8 cellular contexts compared by ENCODE assay signal in the genomic region with DNA sequence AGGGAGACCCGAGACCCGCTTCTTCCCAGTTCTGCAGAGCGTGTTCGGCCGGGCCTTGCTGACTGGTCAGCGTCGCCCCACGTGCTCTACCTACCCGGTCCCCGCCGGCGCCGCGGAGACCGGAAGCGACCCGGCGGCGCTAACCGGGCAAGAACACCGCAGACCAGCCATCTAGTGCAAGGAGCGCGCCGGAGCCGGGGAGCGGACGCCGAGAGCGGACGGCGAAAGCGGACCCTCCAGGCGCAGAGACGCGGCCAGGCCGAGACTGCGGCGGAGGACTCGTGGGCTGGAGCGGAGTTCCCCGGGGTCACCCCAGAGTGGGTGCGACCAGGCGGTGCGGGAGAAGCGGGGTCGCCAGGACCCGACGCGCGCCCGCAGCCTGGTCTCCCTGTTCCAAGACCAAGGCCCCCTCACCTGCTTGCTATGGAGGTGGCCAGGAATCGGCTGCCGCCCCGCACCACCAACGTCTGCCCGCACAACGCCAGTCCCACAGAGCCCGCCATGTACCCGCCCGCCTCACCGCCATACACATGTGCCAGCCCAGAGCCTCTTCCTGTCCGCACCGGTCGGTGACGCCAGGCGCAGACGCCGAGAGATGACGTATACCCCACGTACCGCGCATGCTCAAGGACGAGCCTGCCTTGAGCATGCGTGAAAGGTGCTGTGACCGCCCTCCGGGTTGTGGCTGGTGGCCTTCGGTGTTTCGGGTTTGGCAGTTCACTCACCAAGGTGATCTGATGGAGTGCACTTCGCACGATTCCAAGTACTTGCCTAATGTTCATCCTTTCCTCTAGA. TPM values are rescaled to one million over a fixed set of nuclear protein-coding genes. Genes with fewer than 3 reads are reported as not detected.
DNase-seq lines count a peak whose midpoint lies in the region; ATAC-seq and TF ChIP-seq lines count a peak whose summit lies in the region.

A gene with protein sequence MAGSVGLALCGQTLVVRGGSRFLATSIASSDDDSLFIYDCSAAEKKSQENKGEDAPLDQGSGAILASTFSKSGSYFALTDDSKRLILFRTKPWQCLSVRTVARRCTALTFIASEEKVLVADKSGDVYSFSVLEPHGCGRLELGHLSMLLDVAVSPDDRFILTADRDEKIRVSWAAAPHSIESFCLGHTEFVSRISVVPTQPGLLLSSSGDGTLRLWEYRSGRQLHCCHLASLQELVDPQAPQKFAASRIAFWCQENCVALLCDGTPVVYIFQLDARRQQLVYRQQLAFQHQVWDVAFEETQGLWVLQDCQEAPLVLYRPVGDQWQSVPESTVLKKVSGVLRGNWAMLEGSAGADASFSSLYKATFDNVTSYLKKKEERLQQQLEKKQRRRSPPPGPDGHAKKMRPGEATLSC (minus strand): TSS at position 547 of the 795 bp plus-strand sequence. CDS start 44 bp downstream, at position 503.

- H3K4me3 ChIP-seq in PC-9: peak within 1 kb of the TSS; percentile 61
- peak within 1 kb of the TSS; percentile 84 for H3K4me3 ChIP-seq in epithelial cell of proximal tubule (ENCODE audit: low read depth, low read length)

- intact Hi-C loops in PC-9 (cut with micrococcal nuclease; ENCODE audit: unreplicated experiment): loop anchor here (2.0 kb wide), 1 partner anchor 14 kb away; a partner anchor contains a TSS

- peaks cover 31% of the 10 kb centered on the region for H3K79me2 ChIP-seq in PC-9 (ENCODE audit: low read depth)

- H3F3A ChIP-seq in PC-9 (ENCODE audit: insufficient read depth, low read depth): peaks cover 11% of the 10 kb centered on the region; the same call in 1 of the 2 replicates

- H3K27me3 ChIP-seq in PC-9 (ENCODE audit: insufficient read depth, low read depth): no peaks in the 10 kb centered on the region

- H4K20me1 ChIP-seq in PC-9 (ENCODE audit: insufficient read depth): no peaks in the 10 kb centered on the region

- TF ChIP-seq CTCF in PC-9 (conservative IDR thresholded peaks at IDR 0.05): no peak
- no peak for TF ChIP-seq CTCF in epithelial cell of proximal tubule (conservative IDR thresholded peaks at IDR 0.05; ENCODE audit: low read depth, low read length)

- peak within 1 kb of the TSS; percentile 75 for H3K27ac ChIP-seq in PC-9

- in situ Hi-C loops in KBM-7 (cut with MboI; ENCODE audit: low pct_unique_long_range_greater_than_20kb, low sequenced_read_pairs): no loop called here

- peak; percentile 82 for ATAC-seq in GM21723 (IDR thresholded peaks at IDR 0.05; ENCODE audit: unreplicated experiment)

- POLR2A ChIA-PET in PC-9 (lab: Charles Lee; ENCODE audit: unreplicated experiment): no interaction called here

- H2AFZ ChIP-seq in PC-9: peak within 1 kb of the TSS; percentile 87

- H3K9me3 ChIP-seq in PC-9 (ENCODE audit: insufficient read depth, low read depth): no peaks in the 10 kb centered on the region

- H3K9me2 ChIP-seq in PC-9 (ENCODE audit: insufficient read depth): no peaks in the 10 kb centered on the region

- H3K36me3 ChIP-seq in PC-9 (ENCODE audit: low read depth): peaks cover 5% of the 10 kb centered on the region; the same call in 1 of the 2 replicates

- CTCF ChIA-PET in PC-9 (lab: Charles Lee): no interaction called here

- peak within 1 kb of the TSS; percentile 96 for H3K4me2 ChIP-seq in PC-9

- H3K4me1 ChIP-seq in PC-9 (replicated peaks; ENCODE audit: insufficient read depth): peaks cover 6% of the 10 kb centered on the region; the same call in 1 of the 2 replicates

- DNase-seq in DMS53 treated with DMSO at 0.1 percent for 48 hours (lab: John Stamatoyannopoulos, UW; ENCODE audit: unreplicated experiment) (peak; percentile 68), KBM-7 (peak; percentile 97), PC-9 (peak; percentile 91 to 94), epithelial cell of proximal tubule (ENCODE audit: low read depth) (peak; percentile 66), mucosa of gallbladder (ENCODE audit: low spot score) (peak; percentile 99)
- DNase-seq in activated T-cell treated with anti-CD3 and anti-CD28 coated beads, Interleukin-2, amount 50 U/mL, for 1 hour: peak; percentile 99
- peak; percentile 96 for DNase-seq in stimulated activated CD8-positive, alpha-beta memory T cell treated with anti-CD3 and anti-CD28 coated beads, Interleukin-4, amount 100 ng/mL, for 24 hours (ENCODE audit: low read depth)

- BruUV-seq in PC-9 (replicated peaks; lab: Mats Ljungman, UMichigan): TSS peak; percentile 45

RNA-seq across cellular contexts. Expression of the gene that starts here (rescaled TPM):
- total RNA-seq in PC-9 (2021) (17.6 and 18.7 TPM in 2 replicates), epithelial cell of proximal tubule (6.1 and 11.8 TPM in 2 replicates), mucosa of gallbladder (14.8 TPM)

Comparison
In these comparisons a context has a peak if more than half of its experiments do, and no peak if none do; other contexts are left out.
1. Peak in every context shown above with its lines: DNase-seq, ATAC-seq, H3K4me3 ChIP-seq and H3K27ac ChIP-seq.